ENCODE assay signal across 1 cellular context in the genomic region with DNA sequence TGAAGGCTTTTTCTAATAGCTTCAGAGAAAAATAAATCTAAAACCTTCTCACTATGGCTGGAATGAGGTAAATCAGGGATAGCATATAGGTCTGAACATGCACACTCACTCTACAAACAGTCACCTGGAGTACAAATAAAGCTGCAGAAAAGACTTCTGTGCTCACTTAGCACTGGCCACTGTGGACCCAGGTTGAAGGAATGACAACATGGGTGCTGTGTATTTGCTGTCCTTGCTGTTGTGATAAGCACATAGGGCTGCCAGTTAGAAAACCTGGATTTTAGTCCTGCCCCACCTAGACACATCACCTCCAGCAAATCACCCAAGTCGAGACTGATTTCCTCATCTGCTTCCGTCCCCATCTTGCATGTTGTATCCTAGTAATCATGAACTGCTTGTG.
TF ChIP-seq lines count a peak whose summit lies in the region.

No MANE protein-coding gene starts in this region.

TF ChIP-seq in HepG2, 621 proteins besides CTCF, POLR2A, EP300 and RAD21 (continued from another document):
- TF ChIP-seq, protein P1, sequence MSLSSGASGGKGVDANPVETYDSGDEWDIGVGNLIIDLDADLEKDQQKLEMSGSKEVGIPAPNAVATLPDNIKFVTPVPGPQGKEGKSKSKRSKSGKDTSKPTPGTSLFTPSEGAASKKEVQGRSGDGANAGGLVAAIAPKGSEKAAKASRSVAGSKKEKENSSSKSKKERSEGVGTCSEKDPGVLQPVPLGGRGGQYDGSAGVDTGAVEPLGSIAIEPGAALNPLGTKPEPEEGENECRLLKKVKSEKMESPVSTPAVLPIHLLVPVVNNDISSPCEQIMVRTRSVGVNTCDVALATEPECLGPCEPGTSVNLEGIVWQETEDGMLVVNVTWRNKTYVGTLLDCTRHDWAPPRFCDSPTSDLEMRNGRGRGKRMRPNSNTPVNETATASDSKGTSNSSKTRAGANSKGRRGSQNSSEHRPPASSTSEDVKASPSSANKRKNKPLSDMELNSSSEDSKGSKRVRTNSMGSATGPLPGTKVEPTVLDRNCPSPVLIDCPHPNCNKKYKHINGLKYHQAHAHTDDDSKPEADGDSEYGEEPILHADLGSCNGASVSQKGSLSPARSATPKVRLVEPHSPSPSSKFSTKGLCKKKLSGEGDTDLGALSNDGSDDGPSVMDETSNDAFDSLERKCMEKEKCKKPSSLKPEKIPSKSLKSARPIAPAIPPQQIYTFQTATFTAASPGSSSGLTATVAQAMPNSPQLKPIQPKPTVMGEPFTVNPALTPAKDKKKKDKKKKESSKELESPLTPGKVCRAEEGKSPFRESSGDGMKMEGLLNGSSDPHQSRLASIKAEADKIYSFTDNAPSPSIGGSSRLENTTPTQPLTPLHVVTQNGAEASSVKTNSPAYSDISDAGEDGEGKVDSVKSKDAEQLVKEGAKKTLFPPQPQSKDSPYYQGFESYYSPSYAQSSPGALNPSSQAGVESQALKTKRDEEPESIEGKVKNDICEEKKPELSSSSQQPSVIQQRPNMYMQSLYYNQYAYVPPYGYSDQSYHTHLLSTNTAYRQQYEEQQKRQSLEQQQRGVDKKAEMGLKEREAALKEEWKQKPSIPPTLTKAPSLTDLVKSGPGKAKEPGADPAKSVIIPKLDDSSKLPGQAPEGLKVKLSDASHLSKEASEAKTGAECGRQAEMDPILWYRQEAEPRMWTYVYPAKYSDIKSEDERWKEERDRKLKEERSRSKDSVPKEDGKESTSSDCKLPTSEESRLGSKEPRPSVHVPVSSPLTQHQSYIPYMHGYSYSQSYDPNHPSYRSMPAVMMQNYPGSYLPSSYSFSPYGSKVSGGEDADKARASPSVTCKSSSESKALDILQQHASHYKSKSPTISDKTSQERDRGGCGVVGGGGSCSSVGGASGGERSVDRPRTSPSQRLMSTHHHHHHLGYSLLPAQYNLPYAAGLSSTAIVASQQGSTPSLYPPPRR (CRISPR knock-in tag; IDR thresholded peaks at IDR 0.05; ENCODE audit: borderline replicate concordance): no peak
- TF ChIP-seq BHLHE40 (IDR thresholded peaks at IDR 0.05; ENCODE audit: low read length) (no peak), ATAD3A (CRISPR knock-in tag; IDR thresholded peaks at IDR 0.05) (no peak), RBAK (CRISPR knock-in tag; IDR thresholded peaks at IDR 0.05) (no peak), ZNF788 (CRISPR knock-in tag; IDR thresholded peaks at IDR 0.05; ENCODE audit: borderline replicate concordance) (no peak), ZFP36L1 (CRISPR knock-in tag; IDR thresholded peaks at IDR 0.05) (no peak), SNAPC2 (CRISPR knock-in tag; IDR thresholded peaks at IDR 0.05) (no peak), ZBTB3 (CRISPR knock-in tag; IDR thresholded peaks at IDR 0.05; ENCODE audit: borderline replicate concordance, low read depth) (no peak), ZNF7 (CRISPR knock-in tag; IDR thresholded peaks at IDR 0.05) (no peak), ZFY (CRISPR knock-in tag; IDR thresholded peaks at IDR 0.05) (no peak), ZNF678 (CRISPR knock-in tag; IDR thresholded peaks at IDR 0.05) (no peak), ZNF296 (CRISPR knock-in tag; conservative IDR thresholded peaks at IDR 0.05) (no peak)
- TF ChIP-seq, protein P2, sequence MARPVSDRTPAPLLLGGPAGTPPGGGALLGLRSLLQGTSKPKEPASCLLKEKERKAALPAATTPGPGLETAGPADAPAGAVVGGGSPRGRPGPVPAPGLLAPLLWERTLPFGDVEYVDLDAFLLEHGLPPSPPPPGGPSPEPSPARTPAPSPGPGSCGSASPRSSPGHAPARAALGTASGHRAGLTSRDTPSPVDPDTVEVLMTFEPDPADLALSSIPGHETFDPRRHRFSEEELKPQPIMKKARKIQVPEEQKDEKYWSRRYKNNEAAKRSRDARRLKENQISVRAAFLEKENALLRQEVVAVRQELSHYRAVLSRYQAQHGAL (CRISPR knock-in tag; IDR thresholded peaks at IDR 0.05; ENCODE audit: not compliant biosample characterization): no peak
- TF ChIP-seq, protein P3, sequence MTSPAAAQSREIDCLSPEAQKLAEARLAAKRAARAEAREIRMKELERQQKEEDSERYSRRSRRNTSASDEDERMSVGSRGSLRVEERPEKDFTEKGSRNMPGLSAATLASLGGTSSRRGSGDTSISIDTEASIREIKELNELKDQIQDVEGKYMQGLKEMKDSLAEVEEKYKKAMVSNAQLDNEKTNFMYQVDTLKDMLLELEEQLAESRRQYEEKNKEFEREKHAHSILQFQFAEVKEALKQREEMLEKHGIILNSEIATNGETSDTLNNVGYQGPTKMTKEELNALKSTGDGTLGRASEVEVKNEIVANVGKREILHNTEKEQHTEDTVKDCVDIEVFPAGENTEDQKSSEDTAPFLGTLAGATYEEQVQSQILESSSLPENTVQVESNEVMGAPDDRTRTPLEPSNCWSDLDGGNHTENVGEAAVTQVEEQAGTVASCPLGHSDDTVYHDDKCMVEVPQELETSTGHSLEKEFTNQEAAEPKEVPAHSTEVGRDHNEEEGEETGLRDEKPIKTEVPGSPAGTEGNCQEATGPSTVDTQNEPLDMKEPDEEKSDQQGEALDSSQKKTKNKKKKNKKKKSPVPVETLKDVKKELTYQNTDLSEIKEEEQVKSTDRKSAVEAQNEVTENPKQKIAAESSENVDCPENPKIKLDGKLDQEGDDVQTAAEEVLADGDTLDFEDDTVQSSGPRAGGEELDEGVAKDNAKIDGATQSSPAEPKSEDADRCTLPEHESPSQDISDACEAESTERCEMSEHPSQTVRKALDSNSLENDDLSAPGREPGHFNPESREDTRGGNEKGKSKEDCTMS (CRISPR knock-in tag; conservative IDR thresholded peaks at IDR 0.05): no peak
- TF ChIP-seq, protein P4, sequence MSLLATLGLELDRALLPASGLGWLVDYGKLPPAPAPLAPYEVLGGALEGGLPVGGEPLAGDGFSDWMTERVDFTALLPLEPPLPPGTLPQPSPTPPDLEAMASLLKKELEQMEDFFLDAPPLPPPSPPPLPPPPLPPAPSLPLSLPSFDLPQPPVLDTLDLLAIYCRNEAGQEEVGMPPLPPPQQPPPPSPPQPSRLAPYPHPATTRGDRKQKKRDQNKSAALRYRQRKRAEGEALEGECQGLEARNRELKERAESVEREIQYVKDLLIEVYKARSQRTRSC (CRISPR knock-in tag; IDR thresholded peaks at IDR 0.05; ENCODE audit: low read depth): no peak
